In genomic region chr1:177278626-177279390, GRCh38 we compare ENCODE assay signal across 1 cellular context.
TF ChIP-seq lines count a peak whose summit lies in the region.

No MANE protein-coding gene starts in this region.

TF ChIP-seq in H1, 55 proteins besides CTCF, POLR2A, EP300 and RAD21 (continued from another document):
- TF ChIP-seq SP1 (IDR thresholded peaks at IDR 0.05; ENCODE audit: low read depth, low read length) (no peak), BCL11A (IDR thresholded peaks at IDR 0.05; ENCODE audit: low read depth in 2 of 2, low read length in 2 of 2) (no peak), ATF2 (IDR thresholded peaks at IDR 0.05; ENCODE audit: low read length) (no peak), TBP (IDR thresholded peaks at IDR 0.05; ENCODE audit: low read depth, low read length) (no peak), GABPA (IDR thresholded peaks at IDR 0.05; ENCODE audit: borderline replicate concordance, insufficient read depth, low read length) (no peak), SAP30 (IDR thresholded peaks at IDR 0.05; ENCODE audit: insufficient read depth, insufficient replicate concordance, low read length) (no peak), TAF7 (optimal IDR thresholded peaks at IDR 0.05; ENCODE audit: borderline replicate concordance, low read depth, low read length) (no peak), JUN (IDR thresholded peaks at IDR 0.05; ENCODE audit: low read depth, low read length) (no peak), CHD2 (IDR thresholded peaks at IDR 0.05; ENCODE audit: low read length) (no peak), E2F6 (IDR thresholded peaks at IDR 0.05) (no peak), ZNF274 (IDR thresholded peaks at IDR 0.05; ENCODE audit: borderline replicate concordance, extremely low read depth, low read length) (no peak), RFX5 (IDR thresholded peaks at IDR 0.05; ENCODE audit: borderline replicate concordance, low read depth, low read length) (no peak), YY1 (IDR thresholded peaks at IDR 0.05; ENCODE audit: low read depth, low read length) (no peak), MAX (IDR thresholded peaks at IDR 0.05) (no peak)
